ENCODE assay signal across 15 cellular contexts in genomic region chr1:169390303-169390702, GRCh38. TPM values are rescaled to one million over a fixed set of nuclear protein-coding genes. Genes with fewer than 3 reads are reported as not detected.
DNase-seq lines count a peak whose midpoint lies in the region; ATAC-seq lines count a peak whose summit lies in the region.
"Had no signal": no experiment of that assay in that cellular context is flagged by ENCODE, and none has a peak within 500 bp of the region (broad histone marks: within the 10 kb centered on the region; RNA-seq: fewer than 3 reads in every experiment).

No MANE protein-coding gene starts in this region.

- peaks cover 40% of the 10 kb centered on the region for H3K36me3 Mint-ChIP-seq in activated CD4-positive, alpha-beta T cell treated with anti-CD3 and anti-CD28 coated beads for 36 hours (ENCODE audit: low read depth)
- H3K36me3 Mint-ChIP-seq in activated naive CD8-positive, alpha-beta T cell treated with anti-CD3 and anti-CD28 coated beads, Interleukin-2, amount 50 U/mL, for 24 hours (ENCODE audit: low read depth) = peaks cover 45% of the 10 kb centered on the region

- peak; percentile 92 for ATAC-seq in activated CD4-positive, alpha-beta T cell treated with anti-CD3 and anti-CD28 coated beads for 36 hours
- peak; percentile 84 for ATAC-seq in GM21390 (IDR thresholded peaks at IDR 0.05; ENCODE audit: unreplicated experiment)
- ATAC-seq in HG03060 (IDR thresholded peaks at IDR 0.05; ENCODE audit: low read depth, unreplicated experiment) = peak; percentile 77
- ATAC-seq in activated naive CD8-positive, alpha-beta T cell treated with anti-CD3 and anti-CD28 coated beads, Interleukin-2, amount 50 U/mL, for 24 hours = peak; percentile 66
- ATAC-seq in HG02970 (IDR thresholded peaks at IDR 0.05; ENCODE audit: low FRiP score, unreplicated experiment) = no peak
- ATAC-seq: PC-3 had no signal

- CTCF ChIA-PET in activated CD4-positive, alpha-beta T cell treated with anti-CD3 and anti-CD28 coated beads for 36 hours (lab: Charles Lee) = interaction anchor here (0.9 to 1.0 kb wide), 2 partner anchors 317 to 322 kb away, joined by 3 read pairs; no protein-coding TSS in a partner anchor

- no peaks in the 10 kb centered on the region for H3K27me3 Mint-ChIP-seq in activated CD4-positive, alpha-beta T cell treated with anti-CD3 and anti-CD28 coated beads for 36 hours
- no peaks in the 10 kb centered on the region for H3K27me3 Mint-ChIP-seq in activated naive CD8-positive, alpha-beta T cell treated with anti-CD3 and anti-CD28 coated beads, Interleukin-2, amount 50 U/mL, for 24 hours

- H3K9me3 Mint-ChIP-seq in activated CD4-positive, alpha-beta T cell treated with anti-CD3 and anti-CD28 coated beads for 36 hours (ENCODE audit: low read depth) = no peaks in the 10 kb centered on the region
- no peaks in the 10 kb centered on the region for H3K9me3 Mint-ChIP-seq in activated naive CD8-positive, alpha-beta T cell treated with anti-CD3 and anti-CD28 coated beads, Interleukin-2, amount 50 U/mL, for 24 hours

- intact Hi-C loops in activated CD4-positive, alpha-beta T cell treated with anti-CD3 and anti-CD28 coated beads for 36 hours (cut with DNase I, micrococcal nuclease) = loop anchor here (1.0 kb wide), 2 partner anchors 22 to 95 kb away; partner anchors contain the start of genes BLZF1 (in 2 of the 2) and SLC19A2 (in 1 of the 2)

- H3K4me3 Mint-ChIP-seq in activated CD4-positive, alpha-beta T cell treated with anti-CD3 and anti-CD28 coated beads for 36 hours = no peak overlapping the region
- H3K4me3 Mint-ChIP-seq in activated naive CD8-positive, alpha-beta T cell treated with anti-CD3 and anti-CD28 coated beads, Interleukin-2, amount 50 U/mL, for 24 hours = no peak overlapping the region

- POLR2A ChIA-PET in activated CD4-positive, alpha-beta T cell treated with anti-CD3 and anti-CD28 coated beads for 36 hours (lab: Charles Lee) = no interaction called here

- no peak for DNase-seq in activated CD4-positive, alpha-beta T cell treated with anti-CD3 and anti-CD28 coated beads for 36 hours
- no peak for DNase-seq in activated CD4-positive, alpha-beta T cell treated with anti-CD3 and anti-CD28 coated beads, Interleukin-2, amount 50 U/mL, for 48 hours
- no peak for DNase-seq in activated naive CD8-positive, alpha-beta T cell treated with anti-CD3 and anti-CD28 coated beads, Interleukin-2, amount 50 U/mL, for 24 hours
- no peak for DNase-seq in activated effector memory CD4-positive, alpha-beta T cell treated with Interleukin-2 at 50 U/mL for 16 hours
- no peak for DNase-seq in activated effector memory CD4-positive, alpha-beta T cell treated with anti-CD3 and anti-CD28 coated beads, Interleukin-2, amount 50 U/mL, for 16 hours
- DNase-seq: 8988T; Calu3; central memory CD4-positive, alpha-beta T cell; esophagus squamous epithelium; PC-3; substantia nigra had no signal

- H3K4me1 Mint-ChIP-seq in activated CD4-positive, alpha-beta T cell treated with anti-CD3 and anti-CD28 coated beads for 36 hours = peaks cover 12% of the 10 kb centered on the region
- H3K4me1 Mint-ChIP-seq in activated naive CD8-positive, alpha-beta T cell treated with anti-CD3 and anti-CD28 coated beads, Interleukin-2, amount 50 U/mL, for 24 hours = peaks cover 11% of the 10 kb centered on the region

- no peak overlapping the region for H3K27ac Mint-ChIP-seq in activated CD4-positive, alpha-beta T cell treated with anti-CD3 and anti-CD28 coated beads for 36 hours
- no peak overlapping the region for H3K27ac Mint-ChIP-seq in activated naive CD8-positive, alpha-beta T cell treated with anti-CD3 and anti-CD28 coated beads, Interleukin-2, amount 50 U/mL, for 24 hours

RNA-seq across cellular contexts. Expression of gene BLZF1, which starts 22.3 kb away (rescaled TPM):
- total RNA-seq in activated CD4-positive, alpha-beta T cell treated with anti-CD3 and anti-CD28 coated beads for 36 hours = 1 to 10 TPM; 6.5 to 7.1 TPM

RNA-seq across cellular contexts. Expression of gene NME7, which starts 22.7 kb away (rescaled TPM):
- 10 to 100 TPM; 11.6 to 15.3 TPM for total RNA-seq in activated CD4-positive, alpha-beta T cell treated with anti-CD3 and anti-CD28 coated beads for 36 hours

RNA-seq across cellular contexts. Expression of gene CCDC181, which starts 37.0 kb away (rescaled TPM):
- under 1 TPM; 0.11 to 0.14 TPM for total RNA-seq in activated CD4-positive, alpha-beta T cell treated with anti-CD3 and anti-CD28 coated beads for 36 hours
- total RNA-seq: mononuclear cell had no signal
